20 cellular contexts compared by ENCODE assay signal in the genomic region with DNA sequence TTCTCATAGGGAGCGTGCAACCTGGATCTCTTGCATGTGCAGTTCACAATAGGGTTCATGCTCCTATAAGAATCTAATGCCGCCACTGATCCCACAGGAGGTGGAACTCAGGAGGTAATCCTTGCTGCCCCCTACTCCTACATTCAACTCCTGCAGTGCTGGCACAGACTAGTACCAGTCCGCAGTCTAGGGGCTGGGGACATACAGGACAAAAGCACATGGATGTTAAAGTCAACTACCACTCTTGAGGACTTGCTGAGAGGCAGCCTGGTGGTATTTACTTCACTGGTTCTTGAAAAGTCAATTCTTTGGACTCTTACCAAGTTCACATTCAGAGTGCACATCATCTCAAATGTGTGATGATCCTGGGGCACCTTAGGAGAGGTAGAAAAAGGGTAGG. TPM values are rescaled to one million over a fixed set of nuclear protein-coding genes. Genes with fewer than 3 reads are reported as not detected.
DNase-seq lines count a peak whose midpoint lies in the region; ATAC-seq lines count a peak whose summit lies in the region.
"Had no signal": no experiment of that assay in that cellular context is flagged by ENCODE, and none has a peak within 500 bp of the region (broad histone marks: within the 10 kb centered on the region; RNA-seq: fewer than 3 reads in every experiment).

No MANE protein-coding gene starts in this region.

- H3K9me3 ChIP-seq in T-helper 17 cell (ENCODE audit: control insufficient read depth, low read length, poor library complexity, severe bottlenecking): no peaks in the 10 kb centered on the region
- H3K9me3 ChIP-seq: BE2C, heart right ventricle, spleen had no signal

- H3K9me3 Mint-ChIP-seq in activated CD4-positive, alpha-beta T cell treated with anti-CD3 and anti-CD28 coated beads, Interleukin-2, amount 10 ng/mL, durations not matched to agents 24 days and 14 days: no peaks in the 10 kb centered on the region
- no peaks in the 10 kb centered on the region for H3K9me3 Mint-ChIP-seq in central memory CD8-positive, alpha-beta T cell
- no peaks in the 10 kb centered on the region for H3K9me3 Mint-ChIP-seq in stimulated activated memory B cell treated with anti-CD40 and anti-IgM and Interleukin-4, amounts not matched to agents 10 μg/mL and 1 μg/mL and 100 μg/mL, for 72 hours

- DNase-seq in activated CD4-positive, alpha-beta T cell treated with anti-CD3 and anti-CD28 coated beads, Interleukin-2, amount 10 ng/mL, durations not matched to agents 24 days and 14 days: no peak
- no peak for DNase-seq in activated CD4-positive, alpha-beta T cell treated with anti-CD3 and anti-CD28 coated beads for 1 hour
- DNase-seq in T-helper 17 cell (no peak), amygdala (lab: John Stamatoyannopoulos, UW) (no peak), midbrain (lab: John Stamatoyannopoulos, UW) (no peak)
- no peak for DNase-seq in central memory CD8-positive, alpha-beta T cell (ENCODE audit: low spot score in 2 of 2)
- DNase-seq in stimulated activated CD8-positive, alpha-beta memory T cell treated with anti-CD3 and anti-CD28 coated beads, Interleukin-4, amount 100 ng/mL, for 48 hours: no peak
- DNase-seq: activated effector memory CD4-positive, alpha-beta T cell treated with anti-CD3 and anti-CD28 coated beads, Interleukin-2, amount 50 U/mL, for 16 hours; BE2C; dorsolateral prefrontal cortex; heart right ventricle; left ventricle myocardium superior; NCI-H1436; NCI-H69; nucleus accumbens; SIG-M5; spleen; stimulated activated CD4-positive, alpha-beta T cell treated with anti-CD3 and anti-CD28 coated beads, Interleukin-4, amount 100 ng/mL, for 4 hours; WERI-Rb-1 had no signal

- no peaks in the 10 kb centered on the region for H3K27me3 Mint-ChIP-seq in activated CD4-positive, alpha-beta T cell treated with anti-CD3 and anti-CD28 coated beads, Interleukin-2, amount 10 ng/mL, durations not matched to agents 24 days and 14 days
- H3K27me3 Mint-ChIP-seq in T-helper 17 cell: no peaks in the 10 kb centered on the region
- H3K27me3 Mint-ChIP-seq in central memory CD8-positive, alpha-beta T cell: no peaks in the 10 kb centered on the region
- H3K27me3 Mint-ChIP-seq in stimulated activated memory B cell treated with anti-CD40 and anti-IgM and Interleukin-4, amounts not matched to agents 10 μg/mL and 1 μg/mL and 100 μg/mL, for 72 hours: no peaks in the 10 kb centered on the region

- H3K36me3 Mint-ChIP-seq in activated CD4-positive, alpha-beta T cell treated with anti-CD3 and anti-CD28 coated beads, Interleukin-2, amount 10 ng/mL, durations not matched to agents 24 days and 14 days (ENCODE audit: low read depth): peaks cover 22% of the 10 kb centered on the region
- H3K36me3 Mint-ChIP-seq in T-helper 17 cell (ENCODE audit: low read depth): peaks cover 2% of the 10 kb centered on the region
- H3K36me3 Mint-ChIP-seq in central memory CD8-positive, alpha-beta T cell (ENCODE audit: insufficient read depth): peaks cover 14% of the 10 kb centered on the region
- peaks cover 29% of the 10 kb centered on the region for H3K36me3 Mint-ChIP-seq in stimulated activated memory B cell treated with anti-CD40 and anti-IgM and Interleukin-4, amounts not matched to agents 10 μg/mL and 1 μg/mL and 100 μg/mL, for 72 hours

- no peak for ATAC-seq in T-helper 17 cell
- no peak for ATAC-seq in central memory CD8-positive, alpha-beta T cell (replicated peaks; ENCODE audit: extremely low read depth, poor library complexity, severe bottlenecking)
- ATAC-seq in stimulated activated memory B cell treated with anti-CD40 and anti-IgM and Interleukin-4, amounts not matched to agents 10 μg/mL and 1 μg/mL and 100 μg/mL, for 72 hours: no peak
- ATAC-seq: heart right ventricle, left ventricle myocardium superior had no signal

- intact Hi-C loops in activated CD4-positive, alpha-beta T cell treated with anti-CD3 and anti-CD28 coated beads, Interleukin-2, amount 10 ng/mL, durations not matched to agents 24 days and 14 days (cut with micrococcal nuclease): loop anchor here (1.0 to 5.0 kb wide), 7 partner anchors 19 to 697 kb away; a partner anchor contains a TSS

- peak overlapping the region; percentile 78 for H3K27ac Mint-ChIP-seq in activated CD4-positive, alpha-beta T cell treated with anti-CD3 and anti-CD28 coated beads, Interleukin-2, amount 10 ng/mL, durations not matched to agents 24 days and 14 days
- H3K27ac Mint-ChIP-seq in T-helper 17 cell: peak overlapping the region; percentile 80
- H3K27ac Mint-ChIP-seq in central memory CD8-positive, alpha-beta T cell (ENCODE audit: low read depth): peak overlapping the region; percentile 89
- peak overlapping the region; percentile 71 for H3K27ac Mint-ChIP-seq in stimulated activated memory B cell treated with anti-CD40 and anti-IgM and Interleukin-4, amounts not matched to agents 10 μg/mL and 1 μg/mL and 100 μg/mL, for 72 hours

- H3K4me1 Mint-ChIP-seq in activated CD4-positive, alpha-beta T cell treated with anti-CD3 and anti-CD28 coated beads, Interleukin-2, amount 10 ng/mL, durations not matched to agents 24 days and 14 days: peaks cover 56% of the 10 kb centered on the region
- H3K4me1 Mint-ChIP-seq in T-helper 17 cell: peaks cover 25% of the 10 kb centered on the region
- H3K4me1 Mint-ChIP-seq in central memory CD8-positive, alpha-beta T cell: peaks cover 56% of the 10 kb centered on the region
- H3K4me1 Mint-ChIP-seq in stimulated activated memory B cell treated with anti-CD40 and anti-IgM and Interleukin-4, amounts not matched to agents 10 μg/mL and 1 μg/mL and 100 μg/mL, for 72 hours: peaks cover 51% of the 10 kb centered on the region

- peak overlapping the region; percentile 28 for H3K4me3 Mint-ChIP-seq in activated CD4-positive, alpha-beta T cell treated with anti-CD3 and anti-CD28 coated beads, Interleukin-2, amount 10 ng/mL, durations not matched to agents 24 days and 14 days
- H3K4me3 Mint-ChIP-seq in T-helper 17 cell: no peak overlapping the region
- H3K4me3 Mint-ChIP-seq in central memory CD8-positive, alpha-beta T cell: no peak overlapping the region
- H3K4me3 Mint-ChIP-seq in stimulated activated memory B cell treated with anti-CD40 and anti-IgM and Interleukin-4, amounts not matched to agents 10 μg/mL and 1 μg/mL and 100 μg/mL, for 72 hours: no peak overlapping the region

RNA-seq across cellular contexts. Expression of a gene that starts 33.0 kb away (rescaled TPM):
- 26.5 and 29.8 TPM in 2 replicates for total RNA-seq in activated CD4-positive, alpha-beta T cell treated with anti-CD3 and anti-CD28 coated beads, Interleukin-2, amount 10 ng/mL, durations not matched to agents 24 days and 14 days
- total RNA-seq in T-helper 17 cell: 10 to 100 TPM; 20.6 to 29.4 TPM
